In genomic region chr1:201538618-201539551, GRCh38 we compare ENCODE assay signal across 8 cellular contexts. TPM values are rescaled to one million over a fixed set of nuclear protein-coding genes. Genes with fewer than 3 reads are reported as not detected.
A peak's percentile ranks its signal among the peaks of the same experiment; 100 is the strongest.
DNase-seq lines count a peak whose midpoint lies in the region; ATAC-seq and TF ChIP-seq lines count a peak whose summit lies in the region.

A gene with protein sequence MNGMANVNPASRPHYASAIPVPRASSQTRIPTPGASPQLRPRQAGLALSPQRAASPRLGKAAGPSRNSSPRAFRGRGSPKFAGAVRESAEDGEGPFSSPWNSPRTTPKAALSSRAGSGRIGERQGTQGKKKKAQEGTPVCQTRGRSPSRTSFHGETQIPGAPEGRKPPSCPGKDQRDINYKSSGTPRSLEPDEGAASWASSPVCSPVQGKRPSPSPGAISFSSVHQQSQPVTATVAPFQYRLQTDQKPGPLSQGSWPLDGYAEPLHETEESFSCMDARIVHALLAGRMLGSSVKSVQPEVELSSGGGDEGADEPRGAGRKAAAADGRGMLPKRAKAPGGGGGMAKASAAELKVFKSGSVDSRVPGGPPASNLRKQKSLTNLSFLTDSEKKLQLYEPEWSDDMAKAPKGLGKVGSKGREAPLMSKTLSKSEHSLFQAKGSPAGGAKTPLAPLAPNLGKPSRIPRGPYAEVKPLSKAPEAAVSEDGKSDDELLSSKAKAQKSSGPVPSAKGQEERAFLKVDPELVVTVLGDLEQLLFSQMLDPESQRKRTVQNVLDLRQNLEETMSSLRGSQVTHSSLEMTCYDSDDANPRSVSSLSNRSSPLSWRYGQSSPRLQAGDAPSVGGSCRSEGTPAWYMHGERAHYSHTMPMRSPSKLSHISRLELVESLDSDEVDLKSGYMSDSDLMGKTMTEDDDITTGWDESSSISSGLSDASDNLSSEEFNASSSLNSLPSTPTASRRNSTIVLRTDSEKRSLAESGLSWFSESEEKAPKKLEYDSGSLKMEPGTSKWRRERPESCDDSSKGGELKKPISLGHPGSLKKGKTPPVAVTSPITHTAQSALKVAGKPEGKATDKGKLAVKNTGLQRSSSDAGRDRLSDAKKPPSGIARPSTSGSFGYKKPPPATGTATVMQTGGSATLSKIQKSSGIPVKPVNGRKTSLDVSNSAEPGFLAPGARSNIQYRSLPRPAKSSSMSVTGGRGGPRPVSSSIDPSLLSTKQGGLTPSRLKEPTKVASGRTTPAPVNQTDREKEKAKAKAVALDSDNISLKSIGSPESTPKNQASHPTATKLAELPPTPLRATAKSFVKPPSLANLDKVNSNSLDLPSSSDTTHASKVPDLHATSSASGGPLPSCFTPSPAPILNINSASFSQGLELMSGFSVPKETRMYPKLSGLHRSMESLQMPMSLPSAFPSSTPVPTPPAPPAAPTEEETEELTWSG (N-terminal part only) (plus strand): TSS chr1:201539127. CDS start chr1:201622885, 83,758 bp downstream.

- H3K4me3 Mint-ChIP-seq in stimulated activated naive CD8-positive, alpha-beta T cell treated with anti-CD3 and anti-CD28 coated beads, Interleukin-15, amount 100 ng/mL, for 72 hours = peak within 1 kb of the TSS; percentile 75 to 78

- H3K4me1 Mint-ChIP-seq in stimulated activated naive CD8-positive, alpha-beta T cell treated with anti-CD3 and anti-CD28 coated beads, Interleukin-15, amount 100 ng/mL, for 72 hours = peaks cover 31% of the 10 kb centered on the region

- H3K4me1 ChIP-seq in SJSA1 (replicated peaks) = peaks cover 75% of the 10 kb centered on the region
- H3K4me1 ChIP-seq in ectodermal cell (ENCODE audit: control insufficient read depth, insufficient read depth, low read length) = peaks cover 9% of the 10 kb centered on the region
- peaks cover 3 to 20% (median 15%) of the 10 kb centered on the region in 4 donors for H3K4me1 ChIP-seq in liver (ENCODE audit: control insufficient read depth in 4 of 4, insufficient read depth in 4 of 4, low read length in 3 of 4)

- peak within 1 kb of the TSS in 1 of 2 donors; percentile 39 for H3K9ac ChIP-seq in liver (ENCODE audit: low read depth in 1 of 2, low read length in 2 of 2)

- no peak for DNase-seq in BJ (ENCODE audit: low read depth)
- peak; percentile 100 for DNase-seq in GOT3 (lab: John Stamatoyannopoulos, UW)
- peak; percentile 93 to 94 for DNase-seq in SJSA1 (ENCODE audit: low read depth in 1 of 2, low spot score in 2 of 2)
- peak in 1 of 2 donors; percentile 10 for DNase-seq in stimulated activated naive CD8-positive, alpha-beta T cell treated with anti-CD3 and anti-CD28 coated beads, Interleukin-15, amount 100 ng/mL, for 72 hours
- no peak for DNase-seq in stimulated activated naive CD4-positive, alpha-beta T cell treated with Interleukin-2 at 50 U/mL for 16 hours (lab: John Stamatoyannopoulos, UW)

- peaks cover 91% of the 10 kb centered on the region for H3K27me3 Mint-ChIP-seq in stimulated activated naive CD8-positive, alpha-beta T cell treated with anti-CD3 and anti-CD28 coated beads, Interleukin-15, amount 100 ng/mL, for 72 hours

- no peaks in the 10 kb centered on the region for H3K9me3 Mint-ChIP-seq in stimulated activated naive CD8-positive, alpha-beta T cell treated with anti-CD3 and anti-CD28 coated beads, Interleukin-15, amount 100 ng/mL, for 72 hours

- H3K4me3 ChIP-seq in BJ (ENCODE audit: low read depth, low read length) (peak within 1 kb of the TSS; percentile 51), SJSA1 (peak within 1 kb of the TSS; percentile 90), ectodermal cell (ENCODE audit: insufficient read depth, low read depth, low read length) (peak within 1 kb of the TSS; percentile 52), liver (ENCODE audit: low read depth in 1 of 3, low read length in 3 of 3) (peak within 1 kb of the TSS; percentile 5 to 74 (median 53))

- no peak for TF ChIP-seq RAD21 in liver (IDR thresholded peaks at IDR 0.05)

- peak within 1 kb of the TSS; percentile 76 for H3K27ac ChIP-seq in SJSA1
- no peak within 1 kb of the TSS for H3K27ac ChIP-seq in ectodermal cell (ENCODE audit: insufficient read depth, low read depth, low read length, poor library complexity, severe bottlenecking)
- peak within 1 kb of the TSS; percentile 55 to 65 for H3K27ac ChIP-seq in liver (ENCODE audit: low read depth in 1 of 2, low read length in 2 of 2)

- 0 to 1% methylated on average over 93 of the region's 93 CpGs for WGBS in ectodermal cell, 2 experiments
- 2% methylated on average over 93 of the region's 93 CpGs for WGBS in liver

- TF ChIP-seq CTCF in BJ (IDR thresholded peaks at IDR 0.05; ENCODE audit: insufficient read depth, low read depth, low read length) (no peak), liver (IDR thresholded peaks at IDR 0.05; ENCODE audit: low read depth, low read length, missing input control) (no peak)

- H3K27me3 ChIP-seq in BJ (ENCODE audit: control insufficient read depth, insufficient read depth, low read length) (no peaks in the 10 kb centered on the region), SJSA1 (replicated peaks) (no peaks in the 10 kb centered on the region), ectodermal cell (ENCODE audit: control insufficient read depth, insufficient read depth, low read length, poor library complexity, severe bottlenecking) (peaks cover 47% of the 10 kb centered on the region), liver (ENCODE audit: control insufficient read depth in 4 of 4, insufficient read depth in 4 of 4, low read length in 3 of 4) (peaks cover 0 to 3% (median 0%) of the 10 kb centered on the region in 4 donors)

- CTCF ChIA-PET in BJ (lab: Yijun Ruan, JAX) = interaction anchor here (1.2 to 9.8 kb wide), 5 partner anchors 8 to 254 kb away, joined by 4 to 135 read pairs (median 4); no protein-coding TSS in a partner anchor

- no peaks in the 10 kb centered on the region for H3K9me3 ChIP-seq in SJSA1 (replicated peaks)
- no peaks in the 10 kb centered on the region for H3K9me3 ChIP-seq in ectodermal cell (ENCODE audit: control insufficient read depth, low read length)
- H3K9me3 ChIP-seq in liver (ENCODE audit: control insufficient read depth in 4 of 4, low read length in 3 of 4) = no peaks in the 10 kb centered on the region

- peak; percentile 62 for ATAC-seq in stimulated activated naive CD8-positive, alpha-beta T cell treated with anti-CD3 and anti-CD28 coated beads, Interleukin-15, amount 100 ng/mL, for 72 hours
- no peak for ATAC-seq in HG02981 (IDR thresholded peaks at IDR 0.05; ENCODE audit: unreplicated experiment)

- H3K27ac Mint-ChIP-seq in stimulated activated naive CD8-positive, alpha-beta T cell treated with anti-CD3 and anti-CD28 coated beads, Interleukin-15, amount 100 ng/mL, for 72 hours = no peak within 1 kb of the TSS

- POLR2A ChIA-PET in BJ (lab: Charles Lee) = interaction anchor here (0.6 to 0.9 kb wide), 2 partner anchors 35 to 103 kb away, joined by 3 to 4 read pairs; no protein-coding TSS in a partner anchor

- no peaks in the 10 kb centered on the region for H3K36me3 ChIP-seq in BJ (ENCODE audit: control insufficient read depth, insufficient read depth, low read length)
- peaks cover 5% of the 10 kb centered on the region for H3K36me3 ChIP-seq in SJSA1
- H3K36me3 ChIP-seq in ectodermal cell (ENCODE audit: control insufficient read depth, insufficient read depth, low read length) = no peaks in the 10 kb centered on the region
- no peaks in the 10 kb centered on the region for H3K36me3 ChIP-seq in liver (ENCODE audit: control insufficient read depth in 4 of 4, insufficient read depth in 3 of 4, low read depth in 1 of 4, low read length in 3 of 4)

TF ChIP-seq in liver, 16 proteins besides CTCF, POLR2A, EP300 and RAD21:
- TF ChIP-seq NR2F2 (IDR thresholded peaks at IDR 0.05) (peak; percentile 9), FOXA2 (IDR thresholded peaks at IDR 0.05) (no peak)
TF ChIP-seq in liver: peak in this region for 1.

RNA-seq across cellular contexts. Expression of the gene that starts here (rescaled TPM):
- polyA plus RNA-seq in BJ (2011; rRNA removed) (15.6 and 21.6 TPM in 2 replicates), liver (1 to 10 TPM; 1.1 to 1.4 TPM)
- polyA minus RNA-seq in BJ (2011; rRNA and poly(A)+ RNA removed) = 37.5 and 64.0 TPM in 2 replicates
- 12.7 and 15.5 TPM in 2 replicates for total RNA-seq in SJSA1 (2014; rRNA removed; shearing (Covaris generic))
- polyA plus RNA-seq in ectodermal cell (2013, experiment 1 of 4) = 87.6 TPM
- 157 TPM for polyA plus RNA-seq in ectodermal cell (2013, experiment 2 of 4)
- polyA plus RNA-seq in ectodermal cell (2013, experiment 3 of 4) = 76.4 TPM
- 108 TPM for polyA plus RNA-seq in ectodermal cell (2013, experiment 4 of 4)
- 1 to 10 TPM; 1.2 to 2.0 TPM for total RNA-seq in liver

Comparison
In these comparisons a context has a peak if more than half of its experiments do, and no peak if none do; other contexts are left out.
1. DNase-seq: peak in GOT3 (single experiment) and SJSA1 (2 of 2); none in BJ (single experiment) and stimulated activated naive CD4-positive, alpha-beta T cell treated with Interleukin-2 at 50 U/mL for 16 hours (single experiment).
2. Peak in every context shown above with its lines, with median percentiles within 50 percentile points of each other: H3K4me3 ChIP-seq.